ENCODE assay signal across 11 cellular contexts in genomic region chr14:58572092-58572853, GRCh38.
DNase-seq lines count a peak whose midpoint lies in the region; ATAC-seq and TF ChIP-seq lines count a peak whose summit lies in the region.
"Had no signal": no experiment of that assay in that cellular context is flagged by ENCODE, and none has a peak within 500 bp of the region (broad histone marks: within the 10 kb centered on the region; RNA-seq: fewer than 3 reads in every experiment).

No MANE protein-coding gene starts in this region.

- TF ChIP-seq CTCF in AG10803 (conservative IDR thresholded peaks at IDR 0.05; ENCODE audit: low read length) (no peak), brain (conservative IDR thresholded peaks at IDR 0.05) (no peak)

- H3K9me3 ChIP-seq in T-helper 17 cell (ENCODE audit: control insufficient read depth, low read length, poor library complexity, severe bottlenecking): no peaks in the 10 kb centered on the region
- H3K9me3 ChIP-seq: Caco-2, prostate gland had no signal

- no peaks in the 10 kb centered on the region for H3K36me3 Mint-ChIP-seq in T-helper 17 cell (ENCODE audit: low read depth)
- H3K36me3 Mint-ChIP-seq in brain: no peaks in the 10 kb centered on the region

- no peaks in the 10 kb centered on the region for H3K9me3 Mint-ChIP-seq in brain

- DNase-seq in AG10803 (ENCODE audit: low read depth) (peak; percentile 50), T-helper 17 cell (no peak), retina (peak; percentile 24), 8988T (no peak), NCI-H2196 treated with DMSO at 0.1 percent for 48 hours (lab: John Stamatoyannopoulos, UW; ENCODE audit: unreplicated experiment) (no peak)
- DNase-seq: Caco-2; effector CD8-positive, alpha-beta T cell had no signal

- H3K4me3 Mint-ChIP-seq in T-helper 17 cell: no peak overlapping the region
- H3K4me3 Mint-ChIP-seq in brain: peak overlapping the region in 1 of 5 experiments; percentile 0

- H3K4me3 ChIP-seq in AG10803 (ENCODE audit: low read length): no peak overlapping the region
- H3K4me3 ChIP-seq: prostate gland had no signal

- H3K27ac Mint-ChIP-seq in T-helper 17 cell (peak overlapping the region; percentile 65), brain (peak overlapping the region; percentile 25 to 80 (median 51))

- ATAC-seq in T-helper 17 cell (peak; percentile 75), GM21381 (IDR thresholded peaks at IDR 0.05; ENCODE audit: unreplicated experiment) (no peak), GM21447 (IDR thresholded peaks at IDR 0.05; ENCODE audit: unreplicated experiment) (no peak)

- H3K4me1 Mint-ChIP-seq in T-helper 17 cell (peaks cover 11% of the 10 kb centered on the region), brain (peaks cover 20% of the 10 kb centered on the region)

- H3K27me3 Mint-ChIP-seq in T-helper 17 cell: no peaks in the 10 kb centered on the region
- no peaks in the 10 kb centered on the region for H3K27me3 Mint-ChIP-seq in brain

Comparison
In these comparisons a context has a peak if more than half of its experiments do, and no peak if none do; other contexts are left out.
1. DNase-seq: peak in AG10803 (single experiment) and retina (single experiment); none in T-helper 17 cell (0 of 3), 8988T (single experiment) and NCI-H2196 treated with DMSO at 0.1 percent for 48 hours (single experiment).